8 cellular contexts compared by ENCODE assay signal in genomic region chr12:93569301-93569655, GRCh38. TPM values are rescaled to one million over a fixed set of nuclear protein-coding genes. Genes with fewer than 3 reads are reported as not detected.
A peak's percentile ranks its signal among the peaks of the same experiment; 100 is the strongest.
DNase-seq lines count a peak whose midpoint lies in the region; ATAC-seq and TF ChIP-seq lines count a peak whose summit lies in the region.

No MANE protein-coding gene starts in this region.

- no peak overlapping the region for H3K27ac ChIP-seq in A673 (ENCODE audit: low read depth, low read length, poor library complexity, severe bottlenecking)

- DNase-seq in A673 (ENCODE audit: low spot score) (no peak), astrocyte of the cerebellum (ENCODE audit: low read depth) (no peak), H4 (ENCODE audit: low spot score) (no peak), anterior cingulate cortex (lab: John Stamatoyannopoulos, UW) (no peak), HuH-7 (ENCODE audit: low spot score) (no peak)

- in situ Hi-C loops in astrocyte of the cerebellum (cut with HindIII; ENCODE audit: low sequenced_read_pairs), result no loop called here

- peaks cover 28% of the 10 kb centered on the region for H3K27me3 ChIP-seq in A673 (replicated peaks; ENCODE audit: insufficient read depth, low read depth, low read length, poor library complexity)
- peaks cover 37% of the 10 kb centered on the region for H3K27me3 ChIP-seq in mononuclear cell (ENCODE audit: insufficient read depth, low read length)

- peak; percentile 2 for ATAC-seq in HG02885 (IDR thresholded peaks at IDR 0.05; ENCODE audit: poor library complexity, unreplicated experiment)
- no peak for ATAC-seq in HG03521 (IDR thresholded peaks at IDR 0.05; ENCODE audit: unreplicated experiment)

- BruUV-seq in A673 (replicated peaks; lab: Mats Ljungman, UMichigan), result no TSS peak

- POLR2A ChIA-PET in A673 (lab: Charles Lee; ENCODE audit: low non-redundant PET), result no interaction called here

- H3K4me3 ChIP-seq in A673 (ENCODE audit: low read depth, low read length, poor library complexity, severe bottlenecking) (peak overlapping the region; percentile 75), astrocyte of the cerebellum (ENCODE audit: low read depth, low read length) (peak overlapping the region; percentile 72), mononuclear cell (ENCODE audit: low read length) (peak overlapping the region; percentile 63)

- intact Hi-C loops in A673 (cut with micrococcal nuclease; ENCODE audit: unreplicated experiment), result loop anchor here (1.0 kb wide), 1 partner anchor 533 kb away; no protein-coding TSS in a partner anchor

- TF ChIP-seq CTCF in A673 (conservative IDR thresholded peaks at IDR 0.05; ENCODE audit: low read depth, low read length), result no peak
- no peak for TF ChIP-seq CTCF in astrocyte of the cerebellum (IDR thresholded peaks at IDR 0.05; ENCODE audit: low read depth, low read length, missing control alignments)

- H3K4me1 ChIP-seq in A673 (ENCODE audit: insufficient read depth, low read length, poor library complexity, severe bottlenecking), result peaks cover 3% of the 10 kb centered on the region
- H3K4me1 ChIP-seq in mononuclear cell (ENCODE audit: insufficient read depth, low read length), result peaks cover 40% of the 10 kb centered on the region

- no peaks in the 10 kb centered on the region for H3K9me3 ChIP-seq in A673 (ENCODE audit: low read depth, low read length, poor library complexity, severe bottlenecking)
- no peaks in the 10 kb centered on the region for H3K9me3 ChIP-seq in mononuclear cell (ENCODE audit: low read depth, low read length)

- no peaks in the 10 kb centered on the region for H3K36me3 ChIP-seq in A673 (ENCODE audit: insufficient read depth, low read length, poor library complexity, severe bottlenecking)

- CTCF ChIA-PET in A673 (lab: Charles Lee), result interaction anchor here (0.6 to 1.2 kb wide), 5 partner anchors 44 to 532 kb away, joined by 3 to 22 read pairs (median 4); no protein-coding TSS in a partner anchor

RNA-seq across cellular contexts. Expression of gene SOCS2, which starts 3.2 kb away (rescaled TPM):
- total RNA-seq in A673 (2021) (1.3 and 1.6 TPM in 2 replicates), mononuclear cell (6.9 TPM)
- 5.7 and 6.1 TPM in 2 replicates for total RNA-seq in H4 (2014; rRNA removed; shearing (Covaris generic))
